ENCODE assay signal across 8 cellular contexts in genomic region chr22:20702546-20703413, GRCh38.
A peak's percentile ranks its signal among the peaks of the same experiment; 100 is the strongest.
DNase-seq lines count a peak whose midpoint lies in the region; ATAC-seq and TF ChIP-seq lines count a peak whose summit lies in the region.
"Not testable (repeated sequence)": the region's sequence is repeated elsewhere in the genome, so short reads cannot be mapped to it uniquely, and the experiment has no call there.

No MANE protein-coding gene starts in this region.

- H3K27me3 ChIP-seq in liver (ENCODE audit: control insufficient read depth in 4 of 4, insufficient read depth in 4 of 4, low read length in 3 of 4) = not testable (repeated sequence)

- peaks cover 15% of the 10 kb centered on the region for H3K4me1 Mint-ChIP-seq in activated CD4-positive, alpha-beta T cell treated with anti-CD3 and anti-CD28 coated beads, Interleukin-2, amount 10 ng/mL, durations not matched to agents 7 days and 5 days
- peaks cover 13% of the 10 kb centered on the region for H3K4me1 Mint-ChIP-seq in dendritic cell treated with granulocyte-macrophage colony-stimulating factor and Interleukin-4, amounts not matched to agents 40 ng/mL and 50 ng/mL, for 4 days (ENCODE audit: low read depth)

- peak; percentile 63 for ATAC-seq in GM19372 (IDR thresholded peaks at IDR 0.05; ENCODE audit: low read depth, unreplicated experiment)
- peak; percentile 54 for ATAC-seq in HG03520 (IDR thresholded peaks at IDR 0.05; ENCODE audit: unreplicated experiment)

- peaks cover 11% of the 10 kb centered on the region for H3K27me3 Mint-ChIP-seq in activated CD4-positive, alpha-beta T cell treated with anti-CD3 and anti-CD28 coated beads, Interleukin-2, amount 10 ng/mL, durations not matched to agents 7 days and 5 days
- peaks cover 29% of the 10 kb centered on the region for H3K27me3 Mint-ChIP-seq in dendritic cell treated with granulocyte-macrophage colony-stimulating factor and Interleukin-4, amounts not matched to agents 40 ng/mL and 50 ng/mL, for 4 days

- intact Hi-C loops in dendritic cell treated with granulocyte-macrophage colony-stimulating factor and Interleukin-4, amounts not matched to agents 40 ng/mL and 50 ng/mL, for 4 days (cut with micrococcal nuclease) = not testable (repeated sequence)

- H3K27ac Mint-ChIP-seq in activated CD4-positive, alpha-beta T cell treated with anti-CD3 and anti-CD28 coated beads, Interleukin-2, amount 10 ng/mL, durations not matched to agents 7 days and 5 days = peak overlapping the region; percentile 99
- peak overlapping the region; percentile 98 for H3K27ac Mint-ChIP-seq in dendritic cell treated with granulocyte-macrophage colony-stimulating factor and Interleukin-4, amounts not matched to agents 40 ng/mL and 50 ng/mL, for 4 days

- not testable (repeated sequence) for H3K9me3 Mint-ChIP-seq in activated CD4-positive, alpha-beta T cell treated with anti-CD3 and anti-CD28 coated beads, Interleukin-2, amount 10 ng/mL, durations not matched to agents 7 days and 5 days; dendritic cell treated with granulocyte-macrophage colony-stimulating factor and Interleukin-4, amounts not matched to agents 40 ng/mL and 50 ng/mL, for 4 days

- H3K4me1 ChIP-seq in liver (ENCODE audit: control insufficient read depth in 4 of 4, insufficient read depth in 4 of 4, low read length in 3 of 4) = not testable (repeated sequence)

- H3K36me3 Mint-ChIP-seq in activated CD4-positive, alpha-beta T cell treated with anti-CD3 and anti-CD28 coated beads, Interleukin-2, amount 10 ng/mL, durations not matched to agents 7 days and 5 days (ENCODE audit: low read depth) = not testable (repeated sequence)
- peaks cover 29% of the 10 kb centered on the region for H3K36me3 Mint-ChIP-seq in dendritic cell treated with granulocyte-macrophage colony-stimulating factor and Interleukin-4, amounts not matched to agents 40 ng/mL and 50 ng/mL, for 4 days (ENCODE audit: low read depth)

- H3K4me3 Mint-ChIP-seq in activated CD4-positive, alpha-beta T cell treated with anti-CD3 and anti-CD28 coated beads, Interleukin-2, amount 10 ng/mL, durations not matched to agents 7 days and 5 days = peak overlapping the region; percentile 88
- H3K4me3 Mint-ChIP-seq in dendritic cell treated with granulocyte-macrophage colony-stimulating factor and Interleukin-4, amounts not matched to agents 40 ng/mL and 50 ng/mL, for 4 days = peak overlapping the region; percentile 94

- H3K4me3 ChIP-seq in liver (ENCODE audit: low read depth in 1 of 3, low read length in 3 of 3) = peak overlapping the region; percentile 41 to 73 (median 50)

- H3K36me3 ChIP-seq in liver (ENCODE audit: control insufficient read depth in 4 of 4, insufficient read depth in 3 of 4, low read depth in 1 of 4, low read length in 3 of 4) = not testable (repeated sequence)

- not testable (repeated sequence) for TF ChIP-seq RAD21 in liver (IDR thresholded peaks at IDR 0.05)

- H3K9ac ChIP-seq in liver (ENCODE audit: low read depth in 1 of 2, low read length in 2 of 2) = peak overlapping the region in 1 of 2 donors; percentile 22

- H3K9me3 ChIP-seq in liver (ENCODE audit: control insufficient read depth in 4 of 4, low read length in 3 of 4) = not testable (repeated sequence)

- CTCF ChIA-PET in activated CD4-positive, alpha-beta T cell treated with anti-CD3 and anti-CD28 coated beads, Interleukin-2, amount 10 ng/mL, durations not matched to agents 7 days and 5 days (lab: Charles Lee) = interaction anchor here (0.6 to 1.4 kb wide), 2 partner anchors 285 to 1078 kb away, joined by 4 to 5 read pairs; no protein-coding TSS in a partner anchor

- peak overlapping the region; percentile 57 to 75 for H3K27ac ChIP-seq in liver (ENCODE audit: low read depth in 1 of 2, low read length in 2 of 2)

- under 1% methylated on average over 64 of the region's 64 CpGs for WGBS in liver

- DNase-seq in C1 segment of cervical spinal cord (lab: John Stamatoyannopoulos, UW) (peak; percentile 27 to 96 (median 83)), NCI-H526 treated with DMSO at 0.1 percent for 48 hours (lab: John Stamatoyannopoulos, UW) (peak; percentile 75)
- peak; percentile 95 for DNase-seq in activated CD4-positive, alpha-beta T cell treated with anti-CD3 and anti-CD28 coated beads, Interleukin-2, amount 10 ng/mL, durations not matched to agents 7 days and 5 days
- DNase-seq in stimulated activated CD4-positive, alpha-beta T cell treated with anti-CD3 and anti-CD28 coated beads, Interleukin-4, amount 100 ng/mL, for 1 hour = peak; percentile 98

- POLR2A ChIA-PET in activated CD4-positive, alpha-beta T cell treated with anti-CD3 and anti-CD28 coated beads, Interleukin-2, amount 10 ng/mL, durations not matched to agents 7 days and 5 days (lab: Charles Lee) = not testable (repeated sequence)

- not testable (repeated sequence) for TF ChIP-seq CTCF in liver (IDR thresholded peaks at IDR 0.05; ENCODE audit: low read depth, low read length, missing input control)

TF ChIP-seq in liver, 16 proteins besides CTCF, POLR2A, EP300 and RAD21:
- TF ChIP-seq RXRA (IDR thresholded peaks at IDR 0.05) (peak in 1 of 2 donors; percentile 10), EGR1 (IDR thresholded peaks at IDR 0.05; ENCODE audit: low read depth in 2 of 2) (peak; percentile 60 to 76), SP1 (IDR thresholded peaks at IDR 0.05) (peak; percentile 43)
- TF ChIP-seq, protein P1, sequence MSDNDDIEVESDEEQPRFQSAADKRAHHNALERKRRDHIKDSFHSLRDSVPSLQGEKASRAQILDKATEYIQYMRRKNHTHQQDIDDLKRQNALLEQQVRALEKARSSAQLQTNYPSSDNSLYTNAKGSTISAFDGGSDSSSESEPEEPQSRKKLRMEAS (IDR thresholded peaks at IDR 0.05) = peak; percentile 16

Comparison
In these comparisons a context has a peak if more than half of its experiments do, and no peak if none do; other contexts are left out.
1. Peak in every context shown above with its lines: DNase-seq, ATAC-seq, H3K4me3 ChIP-seq and H3K27ac ChIP-seq.